In the genomic region with DNA sequence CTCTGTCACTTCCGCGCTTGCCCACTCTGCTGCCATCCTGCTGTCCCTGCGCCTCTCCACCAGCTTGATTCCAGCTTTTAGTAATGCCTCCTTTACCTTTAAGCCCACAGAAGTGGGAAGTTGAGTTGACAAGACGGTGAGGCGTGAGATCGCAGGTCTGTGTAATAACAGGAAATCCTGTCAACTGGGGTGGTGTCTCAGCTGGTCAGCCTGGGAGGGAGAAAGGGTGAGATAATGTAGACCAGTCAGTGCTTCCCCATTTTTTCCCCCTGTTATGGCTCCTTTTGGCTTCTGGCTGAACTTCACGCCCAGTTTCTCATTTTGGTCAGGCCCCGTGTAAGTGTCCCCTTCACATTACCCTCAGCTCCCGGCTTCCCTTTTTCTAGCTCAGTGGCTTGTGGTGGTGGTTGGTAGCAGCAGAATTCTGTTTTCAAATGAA, we compare ENCODE assay signal across 8 cellular contexts.
DNase-seq lines count a peak whose midpoint lies in the region; ATAC-seq lines count a peak whose summit lies in the region.

No MANE protein-coding gene starts in this region.

- H3K4me3 ChIP-seq in BLaER1 treated with 17β-estradiol and CSF1 and Interleukin-3, amounts not matched to agents 10 nM and 100 nM: peak overlapping the region in 4 of 10 experiments; percentile 3 to 40 (median 14); a peak in 3 of 20 replicates

- peak overlapping the region; percentile 64 to 86 (median 73); a peak in 21 of 22 replicates for H3K27ac ChIP-seq in BLaER1 treated with 17β-estradiol and CSF1 and Interleukin-3, amounts not matched to agents 10 nM and 100 nM

- H3K4me3 Mint-ChIP-seq in IgD-negative memory B cell: peak overlapping the region; percentile 13 to 78 (median 70)
- H3K4me3 Mint-ChIP-seq in effector memory CD8-positive, alpha-beta T cell: peak overlapping the region; percentile 75 to 80
- peak overlapping the region; percentile 3 for H3K4me3 Mint-ChIP-seq in stimulated activated naive CD8-positive, alpha-beta T cell treated with anti-CD3 and anti-CD28 coated beads, Interleukin-15, Interleukin-2, amounts not matched to agents 100 ng/mL and 50 ng/mL, for 24 hours

- H3K4me2 ChIP-seq in BLaER1 treated with 17β-estradiol and CSF1 and Interleukin-3, amounts not matched to agents 10 nM and 100 nM: peak overlapping the region; percentile 73 to 95 (median 89)

- peaks cover 0 to 21% (median 9%) of the 10 kb centered on the region in 11 experiments; a peak in 14 of 22 replicates for H3K36me3 ChIP-seq in BLaER1 treated with 17β-estradiol and CSF1 and Interleukin-3, amounts not matched to agents 10 nM and 100 nM

- no peaks in the 10 kb centered on the region for H3K36me3 Mint-ChIP-seq in IgD-negative memory B cell
- peaks cover 41% of the 10 kb centered on the region for H3K36me3 Mint-ChIP-seq in effector memory CD8-positive, alpha-beta T cell (ENCODE audit: insufficient read depth)
- peaks cover 10% of the 10 kb centered on the region for H3K36me3 Mint-ChIP-seq in stimulated activated naive CD8-positive, alpha-beta T cell treated with anti-CD3 and anti-CD28 coated beads, Interleukin-15, Interleukin-2, amounts not matched to agents 100 ng/mL and 50 ng/mL, for 24 hours (ENCODE audit: low read depth)

- H3K4me1 ChIP-seq in BLaER1 treated with 17β-estradiol and CSF1 and Interleukin-3, amounts not matched to agents 10 nM and 100 nM: peaks cover 71 to 73% (median 72%) of the 10 kb centered on the region in 10 experiments

- peak overlapping the region; percentile 1 to 64 (median 41); a peak in 16 of 22 replicates for H3K9ac ChIP-seq in BLaER1 treated with 17β-estradiol and CSF1 and Interleukin-3, amounts not matched to agents 10 nM and 100 nM

- H4K20me1 ChIP-seq in BLaER1 treated with 17β-estradiol and CSF1 and Interleukin-3, amounts not matched to agents 10 nM and 100 nM: no peaks in the 10 kb centered on the region

- peak; percentile 64 for ATAC-seq in GM19468 (IDR thresholded peaks at IDR 0.05; ENCODE audit: extremely low read depth, unreplicated experiment)
- ATAC-seq in effector memory CD8-positive, alpha-beta T cell (replicated peaks): peak; percentile 72

- no peaks in the 10 kb centered on the region for H3K9me3 Mint-ChIP-seq in IgD-negative memory B cell
- no peaks in the 10 kb centered on the region for H3K9me3 Mint-ChIP-seq in effector memory CD8-positive, alpha-beta T cell
- no peaks in the 10 kb centered on the region for H3K9me3 Mint-ChIP-seq in stimulated activated naive CD8-positive, alpha-beta T cell treated with anti-CD3 and anti-CD28 coated beads, Interleukin-15, Interleukin-2, amounts not matched to agents 100 ng/mL and 50 ng/mL, for 24 hours

- H3K4me1 Mint-ChIP-seq in IgD-negative memory B cell: peaks cover 44 to 56% (median 51%) of the 10 kb centered on the region in 3 donors
- peaks cover 65 to 79% of the 10 kb centered on the region in 2 donors for H3K4me1 Mint-ChIP-seq in effector memory CD8-positive, alpha-beta T cell (ENCODE audit: low read depth in 2 of 2)
- H3K4me1 Mint-ChIP-seq in stimulated activated naive CD8-positive, alpha-beta T cell treated with anti-CD3 and anti-CD28 coated beads, Interleukin-15, Interleukin-2, amounts not matched to agents 100 ng/mL and 50 ng/mL, for 24 hours (ENCODE audit: low read depth): peaks cover 66% of the 10 kb centered on the region

- H3K27ac Mint-ChIP-seq in IgD-negative memory B cell: peak overlapping the region; percentile 24 to 87 (median 38)
- peak overlapping the region; percentile 96 for H3K27ac Mint-ChIP-seq in effector memory CD8-positive, alpha-beta T cell
- peak overlapping the region; percentile 94 for H3K27ac Mint-ChIP-seq in stimulated activated naive CD8-positive, alpha-beta T cell treated with anti-CD3 and anti-CD28 coated beads, Interleukin-15, Interleukin-2, amounts not matched to agents 100 ng/mL and 50 ng/mL, for 24 hours

- H3K27me3 Mint-ChIP-seq in IgD-negative memory B cell: no peaks in the 10 kb centered on the region
- no peaks in the 10 kb centered on the region for H3K27me3 Mint-ChIP-seq in effector memory CD8-positive, alpha-beta T cell
- H3K27me3 Mint-ChIP-seq in stimulated activated naive CD8-positive, alpha-beta T cell treated with anti-CD3 and anti-CD28 coated beads, Interleukin-15, Interleukin-2, amounts not matched to agents 100 ng/mL and 50 ng/mL, for 24 hours: no peaks in the 10 kb centered on the region

- peaks cover 4 to 9% (median 6%) of the 10 kb centered on the region in 11 experiments; a peak in 15 of 22 replicates for H3K9me3 ChIP-seq in BLaER1 treated with 17β-estradiol and CSF1 and Interleukin-3, amounts not matched to agents 10 nM and 100 nM (replicated peaks in 1 of 11)

- DNase-seq in effector memory CD8-positive, alpha-beta T cell: peak in 2 of 3 experiments; percentile 10 to 20
- no peak for DNase-seq in LoVo (ENCODE audit: low spot score)
- DNase-seq in GOT3 (lab: John Stamatoyannopoulos, UW): no peak
- no peak for DNase-seq in middle frontal gyrus (ENCODE audit: extremely low spot score, low spot score)

- no peaks in the 10 kb centered on the region for H3K27me3 ChIP-seq in BLaER1 treated with 17β-estradiol and CSF1 and Interleukin-3, amounts not matched to agents 10 nM and 100 nM

Comparison
In these comparisons a context has a peak if more than half of its experiments do, and no peak if none do; other contexts are left out.
1. H3K27ac Mint-ChIP-seq: peak in every context shown above with its lines; median percentile 96 in effector memory CD8-positive, alpha-beta T cell; 94 in stimulated activated naive CD8-positive, alpha-beta T cell treated with anti-CD3 and anti-CD28 coated beads, Interleukin-15, Interleukin-2, amounts not matched to agents 100 ng/mL and 50 ng/mL, for 24 hours; 38 in IgD-negative memory B cell.
2. H3K4me3 Mint-ChIP-seq: peak in every context shown above with its lines; median percentile 78 in effector memory CD8-positive, alpha-beta T cell; 70 in IgD-negative memory B cell; 3 in stimulated activated naive CD8-positive, alpha-beta T cell treated with anti-CD3 and anti-CD28 coated beads, Interleukin-15, Interleukin-2, amounts not matched to agents 100 ng/mL and 50 ng/mL, for 24 hours.
3. DNase-seq: peak in effector memory CD8-positive, alpha-beta T cell (2 of 3); none in LoVo (single experiment), GOT3 (single experiment) and middle frontal gyrus (single experiment).